Comparison of ENCODE assay signal across 22 cellular contexts in genomic region chr5:136000937-136001336, GRCh38. TPM values are rescaled to one million over a fixed set of nuclear protein-coding genes. Genes with fewer than 3 reads are reported as not detected.
DNase-seq lines count a peak whose midpoint lies in the region; ATAC-seq, FAIRE-seq and TF ChIP-seq lines count a peak whose summit lies in the region.
"Had no signal": no experiment of that assay in that cellular context is flagged by ENCODE, and none has a peak within 500 bp of the region (broad histone marks: within the 10 kb centered on the region; RNA-seq: fewer than 3 reads in every experiment).

No MANE protein-coding gene starts in this region.

- no peak overlapping the region for H4K5ac ChIP-seq in H1 (ENCODE audit: insufficient read length, low read depth, low read length)

- no peaks in the 10 kb centered on the region for H3K9me3 ChIP-seq in H1 (ENCODE audit: insufficient read depth in 2 of 2, low read depth in 1 of 2, low read length in 1 of 2)
- H3K9me3 ChIP-seq in naive thymus-derived CD4-positive, alpha-beta T cell (ENCODE audit: control insufficient read depth in 2 of 3, low read length in 3 of 3) = no peaks in the 10 kb centered on the region
- H3K9me3 ChIP-seq: Caco-2, Peyer's patch, thoracic aorta had no signal

- H3K23ac ChIP-seq in H1 (ENCODE audit: insufficient read length) = no peak overlapping the region

- no peak overlapping the region for H3K18ac ChIP-seq in H1 (ENCODE audit: extremely low read depth, low read length)

- no TSS peak for BruUV-seq in Calu3 (replicated peaks; lab: Mats Ljungman, UMichigan)

- peaks cover 0 to 5% (median 0%) of the 10 kb centered on the region in 7 donors for H3K4me1 Mint-ChIP-seq in naive thymus-derived CD4-positive, alpha-beta T cell
- peaks cover 49% of the 10 kb centered on the region for H3K4me1 Mint-ChIP-seq in Calu3 (ENCODE audit: low read depth, unreplicated experiment)
- H3K4me1 Mint-ChIP-seq: activated B cell treated with CpG ODN at 0.5 μM for 24 hours; stimulated activated memory B cell treated with anti-CD40 and anti-IgM and Interleukin-4, amounts not matched to agents 10 μg/mL and 1 μg/mL and 100 μg/mL, for 72 hours; T-helper 17 cell had no signal

- no peak for TF ChIP-seq POLR2A in H1 (IDR thresholded peaks at IDR 0.05; ENCODE audit: control extremely low read depth in 1 of 2, low read depth in 2 of 2, low read length in 2 of 2)

- peak overlapping the region; percentile 57; the same call in 1 of the 2 replicates for H2AFZ ChIP-seq in H1 (ENCODE audit: low read length)

- peaks cover 10 to 27% (median 11%) of the 10 kb centered on the region in 5 donors for H3K27me3 Mint-ChIP-seq in naive thymus-derived CD4-positive, alpha-beta T cell
- no peaks in the 10 kb centered on the region for H3K27me3 Mint-ChIP-seq in Calu3 (ENCODE audit: unreplicated experiment)

- DNase-seq in CD1c-positive myeloid dendritic cell (ENCODE audit: extremely low spot score) (peak; percentile 49), NOMO-1 treated with DMSO at 0.1 percent for 48 hours (lab: John Stamatoyannopoulos, UW; ENCODE audit: unreplicated experiment) (peak; percentile 56), H1 (ENCODE audit: low read depth in 1 of 2, low spot score in 2 of 2) (no peak), Calu3 (no peak), dedifferentiated amniotic fluid mesenchymal stem cell (ENCODE audit: extremely low spot score) (no peak), NCI-H748 treated with DMSO at 0.1 percent for 48 hours (lab: John Stamatoyannopoulos, UW) (no peak)
- DNase-seq in naive thymus-derived CD4-positive, alpha-beta T cell = no peak
- DNase-seq: activated B cell treated with CpG ODN at 0.5 μM for 24 hours; activated CD8-positive, alpha-beta T cell treated with anti-CD3 and anti-CD28 coated beads for 36 hours; activated naive CD4-positive, alpha-beta T cell; activated T-cell treated with anti-CD3 and anti-CD28 coated beads, Interleukin-2, amount 50 U/mL, for 1 hour; amygdala; Caco-2; caudate nucleus; GOT3; Peyer's patch; T-helper 17 cell had no signal

- H4K91ac ChIP-seq in H1 (replicated peaks; ENCODE audit: insufficient read length, low read length) = no peak overlapping the region

- H2BK120ac ChIP-seq in H1 (replicated peaks; ENCODE audit: low read depth, low read length) = no peak overlapping the region

- WGBS in H1 (ENCODE audit: extremely low coverage in 1 of 2, insufficient coverage in 1 of 2, insufficient read length in 1 of 2, insufficient replicate concordance in 2 of 2, low coverage in 1 of 2, low lambda C conversion rate in 2 of 2, missing lambda C conversion rate in 1 of 2), 2 experiments = 80% methylated on average over 2 of the region's 2 CpGs; no CpG with 5 or more reads in 1 of the 2 experiments

- no peak overlapping the region for H3K14ac ChIP-seq in H1 (ENCODE audit: insufficient read length)

- TF ChIP-seq RAD21 in H1 (IDR thresholded peaks at IDR 0.05 in 1 of 2, conservative IDR thresholded peaks at IDR 0.05 in 1 of 2; ENCODE audit: low read depth in 2 of 2, low read length in 2 of 2) = no peak

- no peak overlapping the region for H4K8ac ChIP-seq in H1 (ENCODE audit: extremely low read depth, insufficient read depth, low read length)

- H3K56ac ChIP-seq in H1 (replicated peaks; ENCODE audit: insufficient read length, low read depth, low read length) = no peak overlapping the region

- no peak overlapping the region for H3K4me3 Mint-ChIP-seq in naive thymus-derived CD4-positive, alpha-beta T cell
- no peak overlapping the region for H3K4me3 Mint-ChIP-seq in Calu3 (ENCODE audit: low read depth, unreplicated experiment)
- H3K4me3 Mint-ChIP-seq: activated B cell treated with CpG ODN at 0.5 μM for 24 hours; activated CD8-positive, alpha-beta T cell treated with anti-CD3 and anti-CD28 coated beads for 36 hours; stimulated activated memory B cell treated with anti-CD40 and anti-IgM and Interleukin-4, amounts not matched to agents 10 μg/mL and 1 μg/mL and 100 μg/mL, for 72 hours; T-helper 17 cell had no signal

- no peak overlapping the region for H2BK12ac ChIP-seq in H1 (ENCODE audit: low read depth, low read length)

- no peak overlapping the region for H2BK5ac ChIP-seq in H1 (ENCODE audit: low read depth, low read length)

- no peak overlapping the region for H3K4ac ChIP-seq in H1 (replicated peaks; ENCODE audit: insufficient read length, low read depth, low read length)

- H3K9me3 Mint-ChIP-seq in naive thymus-derived CD4-positive, alpha-beta T cell = peaks cover 0 to 1% (median 0%) of the 10 kb centered on the region in 11 donors
- no peaks in the 10 kb centered on the region for H3K9me3 Mint-ChIP-seq in Calu3 (ENCODE audit: low read depth, unreplicated experiment)
- H3K9me3 Mint-ChIP-seq: activated B cell treated with CpG ODN at 0.5 μM for 24 hours; activated CD8-positive, alpha-beta T cell treated with anti-CD3 and anti-CD28 coated beads for 36 hours; stimulated activated memory B cell treated with anti-CD40 and anti-IgM and Interleukin-4, amounts not matched to agents 10 μg/mL and 1 μg/mL and 100 μg/mL, for 72 hours had no signal

- intact Hi-C loops in naive thymus-derived CD4-positive, alpha-beta T cell (cut with micrococcal nuclease) = no loop called here
- intact Hi-C loops in Calu3 (cut with micrococcal nuclease; ENCODE audit: unreplicated experiment) = no loop called here

- H3K4me3 ChIP-seq in H1 (ENCODE audit: extremely low read depth in 1 of 4, insufficient read depth in 2 of 4, low read depth in 3 of 4, low read length in 4 of 4) = no peak overlapping the region
- no peak overlapping the region for H3K4me3 ChIP-seq in naive thymus-derived CD4-positive, alpha-beta T cell (ENCODE audit: low read length)
- H3K4me3 ChIP-seq: Peyer's patch, thoracic aorta had no signal

- peaks cover 0 to 4% (median 0%) of the 10 kb centered on the region in 5 donors for H3K36me3 Mint-ChIP-seq in naive thymus-derived CD4-positive, alpha-beta T cell
- H3K36me3 Mint-ChIP-seq in Calu3 (ENCODE audit: insufficient read depth, unreplicated experiment) = no peaks in the 10 kb centered on the region
- H3K36me3 Mint-ChIP-seq: stimulated activated memory B cell treated with anti-CD40 and anti-IgM and Interleukin-4, amounts not matched to agents 10 μg/mL and 1 μg/mL and 100 μg/mL, for 72 hours had no signal

- 0 out of 7 replicates have a peak, but pooled peaks cover 0 to 4% (median 0%) of the 10 kb centered on the region in 4 experiments for H3K4me1 ChIP-seq in H1 (replicated peaks in 1 of 4; ENCODE audit: control insufficient read depth in 3 of 4, insufficient read depth in 4 of 4, low read length in 3 of 4)
- no peaks in the 10 kb centered on the region for H3K4me1 ChIP-seq in naive thymus-derived CD4-positive, alpha-beta T cell (ENCODE audit: control insufficient read depth in 2 of 2, insufficient read depth in 2 of 2, low read length in 2 of 2)
- H3K4me1 ChIP-seq: Caco-2, Peyer's patch had no signal

- H3K79me2 ChIP-seq in H1 (ENCODE audit: control insufficient read depth in 1 of 2, insufficient read depth in 2 of 2, low read length in 2 of 2) = no peaks in the 10 kb centered on the region

- no peak overlapping the region for H2BK20ac ChIP-seq in H1 (ENCODE audit: low read length)

- no peaks in the 10 kb centered on the region for H3K36me3 ChIP-seq in H1 (ENCODE audit: control insufficient read depth in 2 of 4, insufficient read depth in 4 of 4, low read length in 3 of 4)
- H3K36me3 ChIP-seq in naive thymus-derived CD4-positive, alpha-beta T cell (ENCODE audit: control insufficient read depth in 2 of 3, insufficient read depth in 3 of 3, low read length in 3 of 3) = no peaks in the 10 kb centered on the region
- H3K36me3 ChIP-seq: Peyer's patch, thoracic aorta had no signal

- H3K27ac Mint-ChIP-seq in naive thymus-derived CD4-positive, alpha-beta T cell = no peak overlapping the region
- no peak overlapping the region for H3K27ac Mint-ChIP-seq in Calu3 (ENCODE audit: unreplicated experiment)
- H3K27ac Mint-ChIP-seq: activated B cell treated with CpG ODN at 0.5 μM for 24 hours; activated CD8-positive, alpha-beta T cell treated with anti-CD3 and anti-CD28 coated beads for 36 hours; stimulated activated memory B cell treated with anti-CD40 and anti-IgM and Interleukin-4, amounts not matched to agents 10 μg/mL and 1 μg/mL and 100 μg/mL, for 72 hours; T-helper 17 cell had no signal

- CTCF ChIA-PET in H1 (lab: Charles Lee; ENCODE audit: partially characterized antibody) (interaction anchor here (1.4 to 6.6 kb wide), 3 partner anchors 13 to 79 kb away, joined by 4 to 30 read pairs (median 4); no protein-coding TSS in a partner anchor), Calu3 (lab: Charles Lee) (interaction anchor here (0.8 kb wide), 1 partner anchor 53 kb away, joined by 4 read pairs; no protein-coding TSS in a partner anchor)
- CTCF ChIA-PET in naive thymus-derived CD4-positive, alpha-beta T cell (lab: Charles Lee) = no interaction called here

- no peaks in the 10 kb centered on the region for H3K79me1 ChIP-seq in H1 (ENCODE audit: low read depth, low read length)

- POLR2A ChIA-PET in H1 (lab: Charles Lee; ENCODE audit: partially characterized antibody) = no interaction called here
- POLR2A ChIA-PET in naive thymus-derived CD4-positive, alpha-beta T cell (lab: Charles Lee) = no interaction called here

- ATAC-seq in naive thymus-derived CD4-positive, alpha-beta T cell = peak; percentile 15
- ATAC-seq: activated CD8-positive, alpha-beta T cell treated with anti-CD3 and anti-CD28 coated beads for 36 hours; esophagus mucosa; stimulated activated memory B cell treated with anti-CD40 and anti-IgM and Interleukin-4, amounts not matched to agents 10 μg/mL and 1 μg/mL and 100 μg/mL, for 72 hours; T-helper 17 cell had no signal

- H3K27ac ChIP-seq in H1 (ENCODE audit: low read depth, low read length) = no peak overlapping the region
- no peak overlapping the region for H3K27ac ChIP-seq in naive thymus-derived CD4-positive, alpha-beta T cell (ENCODE audit: low read depth, low read length)
- H3K27ac ChIP-seq: Peyer's patch, thoracic aorta had no signal

- no peak overlapping the region for H2BK15ac ChIP-seq in H1 (ENCODE audit: low read length)

- TF ChIP-seq EP300 in H1 (IDR thresholded peaks at IDR 0.05; ENCODE audit: borderline replicate concordance in 1 of 2, low read depth in 2 of 2, low read length in 2 of 2) = no peak

- no peak overlapping the region for H2AK5ac ChIP-seq in H1 (ENCODE audit: low read depth, low read length)

- TF ChIP-seq CTCF in H1 (IDR thresholded peaks at IDR 0.05; ENCODE audit: control extremely low read depth in 1 of 3, insufficient read depth in 1 of 3, low read depth in 1 of 3, low read length in 3 of 3) (no peak), Calu3 (IDR thresholded peaks at IDR 0.05; ENCODE audit: unreplicated experiment) (no peak)

- H3K23me2 ChIP-seq in H1 (ENCODE audit: low read depth, low read length) = no peaks in the 10 kb centered on the region

- no peak overlapping the region for H3K9ac ChIP-seq in H1 (replicated peaks in 1 of 4; ENCODE audit: extremely low read depth in 1 of 4, low read depth in 3 of 4, low read length in 3 of 4)

- H3K27me3 ChIP-seq in H1 (replicated peaks in 1 of 4; ENCODE audit: control insufficient read depth in 3 of 4, extremely low read depth in 1 of 4, insufficient read depth in 3 of 4, low read length in 3 of 4) = no peaks in the 10 kb centered on the region; a peak in 1 of 7 replicates
- H3K27me3 ChIP-seq in naive thymus-derived CD4-positive, alpha-beta T cell (ENCODE audit: control insufficient read depth in 2 of 2, insufficient read depth in 2 of 2, low read length in 2 of 2) = no peaks in the 10 kb centered on the region
- H3K27me3 ChIP-seq: Peyer's patch had no signal

- no peak for FAIRE-seq in H1 (lab: Jason Lieb, UNC)

- H4K20me1 ChIP-seq in H1 (replicated peaks in 1 of 2; ENCODE audit: control insufficient read depth in 1 of 2, insufficient read depth in 2 of 2, low read length in 2 of 2) = no peaks in the 10 kb centered on the region

- H3K4me2 ChIP-seq in H1 (ENCODE audit: insufficient read depth in 1 of 2, low read depth in 2 of 2, low read length in 2 of 2) = no peak overlapping the region

RNA-seq across cellular contexts. Expression of gene TGFBI, which starts 27.9 kb away (rescaled TPM):
- total RNA-seq in H1 (2021; fragmentation: NEBNext Ultra II Directional; extraction: Animal tissue kit (Norgen Biotek cat#: 25700)) = 5.9 and 8.5 TPM in 2 replicates
- polyA plus RNA-seq in H1 (2011; rRNA removed) = 6.0 and 6.2 TPM in 2 replicates
- polyA plus RNA-seq in H1 (2011; cell fraction: cytosol; rRNA removed) = 5.7 TPM
- polyA plus RNA-seq in H1 (2011; cell fraction: nucleus; rRNA removed) = 9.4 TPM
- polyA plus RNA-seq in H1 (2012, experiment 1 of 2) = 9.3 to 11.8 TPM (median 10.1 TPM) in 4 replicates
- 9.0 TPM for polyA plus RNA-seq in H1 (2012, experiment 2 of 2)
- polyA plus RNA-seq in H1 (2013, experiment 1 of 2) = 11.9 TPM
- polyA plus RNA-seq in H1 (2013, experiment 2 of 2) = 12.4 TPM
- polyA minus RNA-seq in H1 (2011; rRNA and poly(A)+ RNA removed) = 6.9 and 7.5 TPM in 2 replicates
- 4.8 TPM for polyA minus RNA-seq in H1 (2011; cell fraction: cytosol; rRNA and poly(A)+ RNA removed)
- polyA minus RNA-seq in H1 (2011; cell fraction: nucleus; rRNA and poly(A)+ RNA removed) = 7.5 TPM
- 100 to 1,000 TPM in 1 of 5 experiments, 10 to 100 TPM in 3, not detected in 1; 18.1 to 167 (median 20.5) TPM for total RNA-seq in naive thymus-derived CD4-positive, alpha-beta T cell
- polyA plus RNA-seq in naive thymus-derived CD4-positive, alpha-beta T cell = under 1 TPM; 0.07 to 0.32 TPM
- 41.4 and 95.2 TPM in 2 replicates for total RNA-seq in Calu3 (2022)
- total RNA-seq: activated CD8-positive, alpha-beta T cell treated with anti-CD3 and anti-CD28 coated beads for 36 hours had no signal

RNA-seq across cellular contexts. Expression of gene LECT2, which starts 46.2 kb away (rescaled TPM):
- total RNA-seq in H1 (2021; fragmentation: NEBNext Ultra II Directional; extraction: Animal tissue kit (Norgen Biotek cat#: 25700)) = not detected in 2 replicates
- polyA plus RNA-seq in H1 (2011; rRNA removed) = not detected in 2 replicates
- not detected for polyA plus RNA-seq in H1 (2011; cell fraction: cytosol; rRNA removed)
- polyA plus RNA-seq in H1 (2011; cell fraction: nucleus; rRNA removed) = not detected
- not detected in 4 replicates for polyA plus RNA-seq in H1 (2012, experiment 1 of 2)
- not detected for polyA plus RNA-seq in H1 (2012, experiment 2 of 2)
- not detected for polyA plus RNA-seq in H1 (2013, experiment 1 of 2)
- not detected for polyA plus RNA-seq in H1 (2013, experiment 2 of 2)
- not detected in 2 replicates for polyA minus RNA-seq in H1 (2011; rRNA and poly(A)+ RNA removed)
- not detected for polyA minus RNA-seq in H1 (2011; cell fraction: cytosol; rRNA and poly(A)+ RNA removed)
- not detected for polyA minus RNA-seq in H1 (2011; cell fraction: nucleus; rRNA and poly(A)+ RNA removed)
- not detected for total RNA-seq in naive thymus-derived CD4-positive, alpha-beta T cell
- polyA plus RNA-seq in naive thymus-derived CD4-positive, alpha-beta T cell = not detected
- not detected in 2 replicates for total RNA-seq in Calu3 (2022)
- total RNA-seq: activated B cell treated with CpG ODN at 0.5 μM for 24 hours; activated CD8-positive, alpha-beta T cell treated with anti-CD3 and anti-CD28 coated beads for 36 hours; Daoy; esophagus mucosa; lower leg skin; Peyer's patch; T-helper 17 cell; thoracic aorta had no signal

Comparison
In these comparisons a context has a peak if more than half of its experiments do, and no peak if none do; other contexts are left out.
1. DNase-seq: peak in CD1c-positive myeloid dendritic cell (single experiment) and NOMO-1 treated with DMSO at 0.1 percent for 48 hours (single experiment); none in H1 (0 of 2), naive thymus-derived CD4-positive, alpha-beta T cell (0 of 9), Calu3 (single experiment), dedifferentiated amniotic fluid mesenchymal stem cell (single experiment) and NCI-H748 treated with DMSO at 0.1 percent for 48 hours (single experiment).